In genomic region chr7:123846217-123846891, GRCh38 we compare ENCODE assay signal across 16 cellular contexts. TPM values are rescaled to one million over a fixed set of nuclear protein-coding genes. Genes with fewer than 3 reads are reported as not detected.
DNase-seq lines count a peak whose midpoint lies in the region; ATAC-seq and TF ChIP-seq lines count a peak whose summit lies in the region.
"Had no signal": no experiment of that assay in that cellular context is flagged by ENCODE, and none has a peak within 500 bp of the region (broad histone marks: within the 10 kb centered on the region; RNA-seq: fewer than 3 reads in every experiment).

No MANE protein-coding gene starts in this region.

- H3K36me3 Mint-ChIP-seq in activated CD8-positive, alpha-beta memory T cell treated with anti-CD3 and anti-CD28 coated beads, Interleukin-2, amount 10 ng/mL, durations not matched to agents 7 days and 5 days: peaks cover 1% of the 10 kb centered on the region
- H3K36me3 Mint-ChIP-seq: brain had no signal

- ATAC-seq in HG02759 (IDR thresholded peaks at IDR 0.05; ENCODE audit: unreplicated experiment) (peak; percentile 45), GM18870 (IDR thresholded peaks at IDR 0.05; ENCODE audit: unreplicated experiment) (no peak)
- no peak for ATAC-seq in activated CD8-positive, alpha-beta memory T cell treated with anti-CD3 and anti-CD28 coated beads, Interleukin-2, amount 10 ng/mL, durations not matched to agents 7 days and 5 days
- ATAC-seq: activated T-cell treated with anti-CD3 and anti-CD28 coated beads, Interleukin-2, amount 50 U/mL, for 72 hours; pancreas had no signal

- CTCF ChIA-PET in activated CD8-positive, alpha-beta memory T cell treated with anti-CD3 and anti-CD28 coated beads, Interleukin-2, amount 10 ng/mL, durations not matched to agents 7 days and 5 days (lab: Charles Lee): no interaction called here

- no peak overlapping the region for H3K27ac Mint-ChIP-seq in activated CD8-positive, alpha-beta memory T cell treated with anti-CD3 and anti-CD28 coated beads, Interleukin-2, amount 10 ng/mL, durations not matched to agents 7 days and 5 days
- H3K27ac Mint-ChIP-seq: activated T-cell treated with anti-CD3 and anti-CD28 coated beads, Interleukin-2, amount 50 U/mL, for 72 hours; brain had no signal

- H3K9me3 Mint-ChIP-seq in activated CD8-positive, alpha-beta memory T cell treated with anti-CD3 and anti-CD28 coated beads, Interleukin-2, amount 10 ng/mL, durations not matched to agents 7 days and 5 days (ENCODE audit: low read depth): peaks cover 2% of the 10 kb centered on the region
- H3K9me3 Mint-ChIP-seq: activated T-cell treated with anti-CD3 and anti-CD28 coated beads, Interleukin-2, amount 50 U/mL, for 72 hours had no signal

- H3K4me3 Mint-ChIP-seq in activated CD8-positive, alpha-beta memory T cell treated with anti-CD3 and anti-CD28 coated beads, Interleukin-2, amount 10 ng/mL, durations not matched to agents 7 days and 5 days: no peak overlapping the region
- H3K4me3 Mint-ChIP-seq: activated T-cell treated with anti-CD3 and anti-CD28 coated beads, Interleukin-2, amount 50 U/mL, for 72 hours; brain had no signal

- H3K27me3 Mint-ChIP-seq in activated CD8-positive, alpha-beta memory T cell treated with anti-CD3 and anti-CD28 coated beads, Interleukin-2, amount 10 ng/mL, durations not matched to agents 7 days and 5 days: peaks cover 11% of the 10 kb centered on the region
- H3K27me3 Mint-ChIP-seq: brain had no signal

- H3K4me1 Mint-ChIP-seq in activated CD8-positive, alpha-beta memory T cell treated with anti-CD3 and anti-CD28 coated beads, Interleukin-2, amount 10 ng/mL, durations not matched to agents 7 days and 5 days: no peaks in the 10 kb centered on the region
- H3K4me1 Mint-ChIP-seq: brain had no signal

- no peak overlapping the region for H3K4me3 ChIP-seq in astrocyte of the cerebellum (ENCODE audit: low read depth, low read length)
- H3K4me3 ChIP-seq: pancreas had no signal

- TF ChIP-seq CTCF in astrocyte of the cerebellum (IDR thresholded peaks at IDR 0.05; ENCODE audit: low read depth, low read length, missing control alignments): no peak

- in situ Hi-C loops in astrocyte of the cerebellum (cut with HindIII; ENCODE audit: low sequenced_read_pairs): no loop called here

- DNase-seq in A172 (ENCODE audit: low spot score) (peak; percentile 70), astrocyte of the cerebellum (ENCODE audit: low read depth) (peak; percentile 77), kidney tubule cell (ENCODE audit: low spot score) (peak; percentile 38), 8988T (no peak), anterior cingulate cortex (lab: John Stamatoyannopoulos, UW) (no peak)
- DNase-seq in activated CD8-positive, alpha-beta memory T cell treated with anti-CD3 and anti-CD28 coated beads, Interleukin-2, amount 10 ng/mL, durations not matched to agents 7 days and 5 days: no peak
- DNase-seq: activated T-cell treated with anti-CD3 and anti-CD28 coated beads, Interleukin-2, amount 50 U/mL, for 72 hours; H7; hippocampal formation; mesenchymal stem cell; NCI-H1694 treated with DMSO at 0.1 percent for 48 hours; pancreas had no signal

RNA-seq across cellular contexts. Expression of gene HYAL4, which starts 1.4 kb away (rescaled TPM):
- total RNA-seq in A172 (2014; rRNA removed; shearing (Covaris generic)): not detected in 2 replicates
- not detected for total RNA-seq in activated CD8-positive, alpha-beta memory T cell treated with anti-CD3 and anti-CD28 coated beads, Interleukin-2, amount 10 ng/mL, durations not matched to agents 7 days and 5 days
- total RNA-seq: H7, OCI-LY7, pancreas had no signal

Comparison
In these comparisons a context has a peak if more than half of its experiments do, and no peak if none do; other contexts are left out.
1. DNase-seq: peak in A172 (single experiment), astrocyte of the cerebellum (single experiment) and kidney tubule cell (single experiment); none in activated CD8-positive, alpha-beta memory T cell treated with anti-CD3 and anti-CD28 coated beads, Interleukin-2, amount 10 ng/mL, durations not matched to agents 7 days and 5 days (single experiment), 8988T (single experiment) and anterior cingulate cortex (0 of 58).